In genomic region chr1:91803847-91804545, GRCh38 we compare ENCODE assay signal across 1 cellular context.
TF ChIP-seq lines count a peak whose summit lies in the region.

No MANE protein-coding gene starts in this region.

TF ChIP-seq in K562, 482 proteins besides CTCF, POLR2A, EP300 and RAD21 (continued from another document):
- no peak for TF ChIP-seq PBX2 (CRISPR knock-in tag; IDR thresholded peaks at IDR 0.05; ENCODE audit: low read depth)
- TF ChIP-seq PBX2 (tag; conservative IDR thresholded peaks at IDR 0.05; ENCODE audit: low read depth): peak; percentile 41; the same call in 1 of the 2 replicates
- TF ChIP-seq HDAC2 (IDR thresholded peaks at IDR 0.05): no peak
- TF ChIP-seq CBFA2T2 (conservative IDR thresholded peaks at IDR 0.05): peak; percentile 47; the same call in 1 of the 2 replicates
- TF ChIP-seq LEF1 (IDR thresholded peaks at IDR 0.05): peak; percentile 61; the same call in 1 of the 2 replicates
- no peak for TF ChIP-seq ZNF699 (CRISPR knock-in tag; IDR thresholded peaks at IDR 0.05; ENCODE audit: insufficient replicate concordance)
- no peak for TF ChIP-seq MXD1 (CRISPR knock-in tag; IDR thresholded peaks at IDR 0.05; ENCODE audit: borderline replicate concordance, poor library complexity, severe bottlenecking)
- TF ChIP-seq TBL1XR1 (IDR thresholded peaks at IDR 0.05; ENCODE audit: low read length in 2 of 2): 0 out of 4 replicates have a peak, but pooled peaks of 1 of the 2 experiments have one; percentile 21
- TF ChIP-seq ZNF239 (CRISPR knock-in tag; IDR thresholded peaks at IDR 0.05): no peak
- no peak for TF ChIP-seq ZNF398 (CRISPR knock-in tag; IDR thresholded peaks at IDR 0.05)
- peak; percentile 57 for TF ChIP-seq CREM (IDR thresholded peaks at IDR 0.05; ENCODE audit: low read depth)
- TF ChIP-seq NFIX (CRISPR knock-in tag; IDR thresholded peaks at IDR 0.05; ENCODE audit: low read depth): 0 out of 2 replicates have a peak, but pooled peaks have one; percentile 20
- no peak for TF ChIP-seq BCLAF1 (IDR thresholded peaks at IDR 0.05; ENCODE audit: borderline replicate concordance in 1 of 2, control insufficient read depth in 1 of 2, low read depth in 2 of 2, low read length in 1 of 2)
- TF ChIP-seq ZNF408 (CRISPR knock-in tag; IDR thresholded peaks at IDR 0.05; ENCODE audit: low read depth): no peak
- TF ChIP-seq ATF3 (IDR thresholded peaks at IDR 0.05): peak; percentile 17; the same call in 1 of the 2 replicates
- TF ChIP-seq ATF3 (CRISPR knock-in tag; conservative IDR thresholded peaks at IDR 0.05): no peak
- no peak; the same call in 1 of the 2 replicates for TF ChIP-seq SREBF1 (IDR thresholded peaks at IDR 0.05; ENCODE audit: borderline replicate concordance, low read depth, low read length)
- peak; percentile 47; the same call in 1 of the 2 replicates for TF ChIP-seq SOX6 (IDR thresholded peaks at IDR 0.05)
- peak; percentile 48 for TF ChIP-seq SMAD1 (IDR thresholded peaks at IDR 0.05; ENCODE audit: low read depth, low read length, partially characterized antibody)
- peak; percentile 18; the same call in 1 of the 2 replicates for TF ChIP-seq BCOR (IDR thresholded peaks at IDR 0.05)
- no peak for TF ChIP-seq ZZZ3 (IDR thresholded peaks at IDR 0.05)
- TF ChIP-seq ZSCAN29 (IDR thresholded peaks at IDR 0.05): no peak
- no peak for TF ChIP-seq ARID2 (IDR thresholded peaks at IDR 0.05)
- peak; percentile 35 for TF ChIP-seq DPF2 (IDR thresholded peaks at IDR 0.05)
- TF ChIP-seq TBP (optimal IDR thresholded peaks at IDR 0.05; ENCODE audit: low read depth, low read length): no peak
- TF ChIP-seq PRDM10 (IDR thresholded peaks at IDR 0.05; ENCODE audit: partially characterized antibody): peak; percentile 84
- 0 out of 2 replicates have a peak, but pooled peaks have one; percentile 35 for TF ChIP-seq ZNF197 (CRISPR knock-in tag; IDR thresholded peaks at IDR 0.05; ENCODE audit: low read depth)
- TF ChIP-seq SPI1 (IDR thresholded peaks at IDR 0.05; ENCODE audit: borderline replicate concordance, low read depth, low read length): peak; percentile 78
- TF ChIP-seq ZNF717 (CRISPR knock-in tag; IDR thresholded peaks at IDR 0.05): no peak
- TF ChIP-seq NCOA4 (IDR thresholded peaks at IDR 0.05; ENCODE audit: partially characterized antibody): peak; percentile 43
- no peak for TF ChIP-seq MCM7 (IDR thresholded peaks at IDR 0.05)
